ENCODE assay signal across 26 cellular contexts in genomic region chr1:211605034-211605433, GRCh38.
"Had no signal": no experiment of that assay in that cellular context is flagged by ENCODE, and none has a peak within 500 bp of the region (broad histone marks: within the 10 kb centered on the region; RNA-seq: fewer than 3 reads in every experiment).

No MANE protein-coding gene starts in this region.

- H3K27me3 Mint-ChIP-seq: activated B cell treated with CpG ODN at 0.5 μM for 24 hours; activated CD4-positive, alpha-beta T cell treated with anti-CD3 and anti-CD28 coated beads, Interleukin-2, amount 10 ng/mL, durations not matched to agents 7 days and 5 days had no signal

- H3K27ac Mint-ChIP-seq: activated B cell treated with CpG ODN at 0.5 μM for 24 hours; activated CD4-positive, alpha-beta memory T cell treated with anti-CD3 and anti-CD28 coated beads for 36 hours; activated CD4-positive, alpha-beta T cell treated with anti-CD3 and anti-CD28 coated beads, Interleukin-2, amount 10 ng/mL, durations not matched to agents 7 days and 5 days; activated naive CD4-positive, alpha-beta T cell treated with anti-CD3 and anti-CD28 coated beads, Interleukin-2, amount 10 ng/mL, durations not matched to agents 7 days and 5 days; activated naive CD8-positive, alpha-beta T cell treated with anti-CD3 and anti-CD28 coated beads for 36 hours; activated T-helper 2 cell treated with anti-CD3 and anti-CD28 coated beads, Interferon-gamma antibody, Interleukin-2, Interleukin-4, amounts not matched to agents 10 μg/mL and 5 μg/mL and 100 μg/mL, durations not matched to agents 14 hours and 24 hours and 36 hours; T-helper 1 cell treated with Interleukin-12 subunit alpha and Interleukin-12 subunit beta and Interleukin-4 antibody, amounts not matched to agents 30 μg/mL and 1 μg/mL, for 36 hours had no signal

- H3K4me3 Mint-ChIP-seq: activated CD4-positive, alpha-beta T cell treated with anti-CD3 and anti-CD28 coated beads, Interleukin-2, amount 10 ng/mL, durations not matched to agents 7 days and 5 days; activated naive CD4-positive, alpha-beta T cell treated with anti-CD3 and anti-CD28 coated beads, Interleukin-2, amount 10 ng/mL, durations not matched to agents 7 days and 5 days; activated naive CD8-positive, alpha-beta T cell treated with anti-CD3 and anti-CD28 coated beads for 36 hours had no signal

- H3K36me3 ChIP-seq: brain microvascular endothelial cell, cardiac muscle cell had no signal

- H3K36me3 Mint-ChIP-seq: activated CD4-positive, alpha-beta memory T cell treated with anti-CD3 and anti-CD28 coated beads for 36 hours; activated naive CD4-positive, alpha-beta T cell treated with anti-CD3 and anti-CD28 coated beads, Interleukin-2, amount 10 ng/mL, durations not matched to agents 7 days and 5 days; activated naive CD8-positive, alpha-beta T cell treated with anti-CD3 and anti-CD28 coated beads for 36 hours had no signal

- H3K27me3 ChIP-seq: brain microvascular endothelial cell, cardiac muscle cell had no signal

- H3K4me3 ChIP-seq: cardiac muscle cell had no signal

- DNase-seq: activated B cell treated with CpG ODN at 0.5 μM for 24 hours; activated CD4-positive, alpha-beta memory T cell treated with anti-CD3 and anti-CD28 coated beads for 36 hours; activated CD4-positive, alpha-beta T cell treated with anti-CD3 and anti-CD28 coated beads for 1 hour; activated CD4-positive, alpha-beta T cell treated with anti-CD3 and anti-CD28 coated beads, Interleukin-2, amount 10 ng/mL, durations not matched to agents 7 days and 5 days; activated CD8-positive, alpha-beta memory T cell treated with anti-CD3 and anti-CD28 coated beads for 24 hours; activated gamma-delta T cell treated with Interleukin-2 at 50 U/mL for 16 hours; activated naive CD4-positive, alpha-beta T cell treated with anti-CD3 and anti-CD28 coated beads, Interleukin-2, amount 10 ng/mL, durations not matched to agents 7 days and 5 days; activated naive CD8-positive, alpha-beta T cell treated with anti-CD3 and anti-CD28 coated beads for 36 hours; activated T-cell treated with anti-CD3 and anti-CD28 coated beads for 4 hours; activated T-cell treated with anti-CD3 and anti-CD28 coated beads, Interleukin-2, amount 50 U/mL, for 48 hours; brain microvascular endothelial cell; KG1; NCI-H1092 treated with DMSO at 0.1 percent for 48 hours; NCI-H1417 treated with DMSO at 0.1 percent for 48 hours; NCI-H1694; NCI-H2029; NCI-H2107; NCI-H345; NCI-H510A; NCI-H526 treated with DMSO at 0.1 percent for 48 hours; NK-92 treated with Interleukin-12 subunit alpha and Interleukin-12 subunit beta, amount 100 ng/mL, for 24 hours; PC-3; SHP77 treated with DMSO at 0.1 percent for 48 hours had no signal

- H3K9me3 Mint-ChIP-seq: activated B cell treated with CpG ODN at 0.5 μM for 24 hours; activated CD4-positive, alpha-beta memory T cell treated with anti-CD3 and anti-CD28 coated beads for 36 hours; activated CD4-positive, alpha-beta T cell treated with anti-CD3 and anti-CD28 coated beads, Interleukin-2, amount 10 ng/mL, durations not matched to agents 7 days and 5 days; activated naive CD4-positive, alpha-beta T cell treated with anti-CD3 and anti-CD28 coated beads, Interleukin-2, amount 10 ng/mL, durations not matched to agents 7 days and 5 days; activated naive CD8-positive, alpha-beta T cell treated with anti-CD3 and anti-CD28 coated beads for 36 hours; activated T-helper 2 cell treated with anti-CD3 and anti-CD28 coated beads, Interferon-gamma antibody, Interleukin-2, Interleukin-4, amounts not matched to agents 10 μg/mL and 5 μg/mL and 100 μg/mL, durations not matched to agents 14 hours and 24 hours and 36 hours; T-helper 1 cell treated with Interleukin-12 subunit alpha and Interleukin-12 subunit beta and Interleukin-4 antibody, amounts not matched to agents 30 μg/mL and 1 μg/mL, for 36 hours had no signal

- ATAC-seq: PC-3 had no signal

- H3K27ac ChIP-seq: brain microvascular endothelial cell, cardiac muscle cell had no signal
